ENCODE assay signal across 1 cellular context in genomic region chr20:47358672-47359532, GRCh38.
TF ChIP-seq lines count a peak whose summit lies in the region.

No MANE protein-coding gene starts in this region.

TF ChIP-seq in HEK293, 187 proteins besides CTCF, POLR2A, EP300 and RAD21 (continued from another document and continues in another):
- peak; percentile 73 for TF ChIP-seq ZSCAN30 (tag by site-specific recombination; IDR thresholded peaks at IDR 0.05)
- TF ChIP-seq ZNF830 (tag by site-specific recombination; IDR thresholded peaks at IDR 0.05; ENCODE audit: low read depth), result no peak
- TF ChIP-seq ZNF148 (tag by site-specific recombination; IDR thresholded peaks at IDR 0.05; ENCODE audit: borderline replicate concordance), result no peak
- TF ChIP-seq, protein P1, sequence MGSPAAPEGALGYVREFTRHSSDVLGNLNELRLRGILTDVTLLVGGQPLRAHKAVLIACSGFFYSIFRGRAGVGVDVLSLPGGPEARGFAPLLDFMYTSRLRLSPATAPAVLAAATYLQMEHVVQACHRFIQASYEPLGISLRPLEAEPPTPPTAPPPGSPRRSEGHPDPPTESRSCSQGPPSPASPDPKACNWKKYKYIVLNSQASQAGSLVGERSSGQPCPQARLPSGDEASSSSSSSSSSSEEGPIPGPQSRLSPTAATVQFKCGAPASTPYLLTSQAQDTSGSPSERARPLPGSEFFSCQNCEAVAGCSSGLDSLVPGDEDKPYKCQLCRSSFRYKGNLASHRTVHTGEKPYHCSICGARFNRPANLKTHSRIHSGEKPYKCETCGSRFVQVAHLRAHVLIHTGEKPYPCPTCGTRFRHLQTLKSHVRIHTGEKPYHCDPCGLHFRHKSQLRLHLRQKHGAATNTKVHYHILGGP (tag by site-specific recombination; IDR thresholded peaks at IDR 0.05), result no peak
- TF ChIP-seq ZNF701 (tag by site-specific recombination; IDR thresholded peaks at IDR 0.05), result no peak
- no peak for TF ChIP-seq ZNF221 (tag by site-specific recombination; IDR thresholded peaks at IDR 0.05; ENCODE audit: borderline replicate concordance)
- peak; percentile 27; the same call in 1 of the 2 replicates for TF ChIP-seq SP2 (tag by site-specific recombination; IDR thresholded peaks at IDR 0.05)
- no peak for TF ChIP-seq KLF10 (tag by site-specific recombination; IDR thresholded peaks at IDR 0.05)
- TF ChIP-seq, protein P2, sequence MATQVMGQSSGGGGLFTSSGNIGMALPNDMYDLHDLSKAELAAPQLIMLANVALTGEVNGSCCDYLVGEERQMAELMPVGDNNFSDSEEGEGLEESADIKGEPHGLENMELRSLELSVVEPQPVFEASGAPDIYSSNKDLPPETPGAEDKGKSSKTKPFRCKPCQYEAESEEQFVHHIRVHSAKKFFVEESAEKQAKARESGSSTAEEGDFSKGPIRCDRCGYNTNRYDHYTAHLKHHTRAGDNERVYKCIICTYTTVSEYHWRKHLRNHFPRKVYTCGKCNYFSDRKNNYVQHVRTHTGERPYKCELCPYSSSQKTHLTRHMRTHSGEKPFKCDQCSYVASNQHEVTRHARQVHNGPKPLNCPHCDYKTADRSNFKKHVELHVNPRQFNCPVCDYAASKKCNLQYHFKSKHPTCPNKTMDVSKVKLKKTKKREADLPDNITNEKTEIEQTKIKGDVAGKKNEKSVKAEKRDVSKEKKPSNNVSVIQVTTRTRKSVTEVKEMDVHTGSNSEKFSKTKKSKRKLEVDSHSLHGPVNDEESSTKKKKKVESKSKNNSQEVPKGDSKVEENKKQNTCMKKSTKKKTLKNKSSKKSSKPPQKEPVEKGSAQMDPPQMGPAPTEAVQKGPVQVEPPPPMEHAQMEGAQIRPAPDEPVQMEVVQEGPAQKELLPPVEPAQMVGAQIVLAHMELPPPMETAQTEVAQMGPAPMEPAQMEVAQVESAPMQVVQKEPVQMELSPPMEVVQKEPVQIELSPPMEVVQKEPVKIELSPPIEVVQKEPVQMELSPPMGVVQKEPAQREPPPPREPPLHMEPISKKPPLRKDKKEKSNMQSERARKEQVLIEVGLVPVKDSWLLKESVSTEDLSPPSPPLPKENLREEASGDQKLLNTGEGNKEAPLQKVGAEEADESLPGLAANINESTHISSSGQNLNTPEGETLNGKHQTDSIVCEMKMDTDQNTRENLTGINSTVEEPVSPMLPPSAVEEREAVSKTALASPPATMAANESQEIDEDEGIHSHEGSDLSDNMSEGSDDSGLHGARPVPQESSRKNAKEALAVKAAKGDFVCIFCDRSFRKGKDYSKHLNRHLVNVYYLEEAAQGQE (tag by site-specific recombination; IDR thresholded peaks at IDR 0.05), result peak; percentile 70
- TF ChIP-seq ZNF24 (tag by site-specific recombination; IDR thresholded peaks at IDR 0.05), result peak; percentile 79
- TF ChIP-seq SP7 (tag by site-specific recombination; IDR thresholded peaks at IDR 0.05), result 0 out of 2 replicates have a peak, but pooled peaks have one; percentile 48
- TF ChIP-seq ZFP37 (tag by site-specific recombination; IDR thresholded peaks at IDR 0.05), result no peak
- peak; percentile 55 for TF ChIP-seq ZNF335 (tag by site-specific recombination; conservative IDR thresholded peaks at IDR 0.05)
- TF ChIP-seq ZNF707 (tag by site-specific recombination; IDR thresholded peaks at IDR 0.05), result no peak
- no peak for TF ChIP-seq ZNF768 (tag by site-specific recombination; IDR thresholded peaks at IDR 0.05)
- TF ChIP-seq ZNF366 (tag by site-specific recombination; conservative IDR thresholded peaks at IDR 0.05), result peak; percentile 60; the same call in 1 of the 2 replicates
- TF ChIP-seq SALL2 (tag by site-specific recombination; IDR thresholded peaks at IDR 0.05; ENCODE audit: borderline replicate concordance), result no peak
- no peak for TF ChIP-seq ZBTB11 (tag by site-specific recombination; conservative IDR thresholded peaks at IDR 0.05; ENCODE audit: low read depth)
- TF ChIP-seq YY2 (tag by site-specific recombination; IDR thresholded peaks at IDR 0.05), result no peak
- TF ChIP-seq ZNF529 (tag by site-specific recombination; IDR thresholded peaks at IDR 0.05; ENCODE audit: insufficient replicate concordance), result no peak
- TF ChIP-seq, protein P3, sequence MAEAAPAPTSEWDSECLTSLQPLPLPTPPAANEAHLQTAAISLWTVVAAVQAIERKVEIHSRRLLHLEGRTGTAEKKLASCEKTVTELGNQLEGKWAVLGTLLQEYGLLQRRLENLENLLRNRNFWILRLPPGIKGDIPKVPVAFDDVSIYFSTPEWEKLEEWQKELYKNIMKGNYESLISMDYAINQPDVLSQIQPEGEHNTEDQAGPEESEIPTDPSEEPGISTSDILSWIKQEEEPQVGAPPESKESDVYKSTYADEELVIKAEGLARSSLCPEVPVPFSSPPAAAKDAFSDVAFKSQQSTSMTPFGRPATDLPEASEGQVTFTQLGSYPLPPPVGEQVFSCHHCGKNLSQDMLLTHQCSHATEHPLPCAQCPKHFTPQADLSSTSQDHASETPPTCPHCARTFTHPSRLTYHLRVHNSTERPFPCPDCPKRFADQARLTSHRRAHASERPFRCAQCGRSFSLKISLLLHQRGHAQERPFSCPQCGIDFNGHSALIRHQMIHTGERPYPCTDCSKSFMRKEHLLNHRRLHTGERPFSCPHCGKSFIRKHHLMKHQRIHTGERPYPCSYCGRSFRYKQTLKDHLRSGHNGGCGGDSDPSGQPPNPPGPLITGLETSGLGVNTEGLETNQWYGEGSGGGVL (tag by site-specific recombination; IDR thresholded peaks at IDR 0.05), result peak; percentile 53; the same call in 1 of the 2 replicates
- peak; percentile 74 for TF ChIP-seq SCRT1 (tag by site-specific recombination; IDR thresholded peaks at IDR 0.05; ENCODE audit: borderline replicate concordance)
- no peak for TF ChIP-seq ZNF350 (tag by site-specific recombination; IDR thresholded peaks at IDR 0.05)
- no peak for TF ChIP-seq PRDM1 (tag by site-specific recombination; IDR thresholded peaks at IDR 0.05)
- TF ChIP-seq, protein P4, sequence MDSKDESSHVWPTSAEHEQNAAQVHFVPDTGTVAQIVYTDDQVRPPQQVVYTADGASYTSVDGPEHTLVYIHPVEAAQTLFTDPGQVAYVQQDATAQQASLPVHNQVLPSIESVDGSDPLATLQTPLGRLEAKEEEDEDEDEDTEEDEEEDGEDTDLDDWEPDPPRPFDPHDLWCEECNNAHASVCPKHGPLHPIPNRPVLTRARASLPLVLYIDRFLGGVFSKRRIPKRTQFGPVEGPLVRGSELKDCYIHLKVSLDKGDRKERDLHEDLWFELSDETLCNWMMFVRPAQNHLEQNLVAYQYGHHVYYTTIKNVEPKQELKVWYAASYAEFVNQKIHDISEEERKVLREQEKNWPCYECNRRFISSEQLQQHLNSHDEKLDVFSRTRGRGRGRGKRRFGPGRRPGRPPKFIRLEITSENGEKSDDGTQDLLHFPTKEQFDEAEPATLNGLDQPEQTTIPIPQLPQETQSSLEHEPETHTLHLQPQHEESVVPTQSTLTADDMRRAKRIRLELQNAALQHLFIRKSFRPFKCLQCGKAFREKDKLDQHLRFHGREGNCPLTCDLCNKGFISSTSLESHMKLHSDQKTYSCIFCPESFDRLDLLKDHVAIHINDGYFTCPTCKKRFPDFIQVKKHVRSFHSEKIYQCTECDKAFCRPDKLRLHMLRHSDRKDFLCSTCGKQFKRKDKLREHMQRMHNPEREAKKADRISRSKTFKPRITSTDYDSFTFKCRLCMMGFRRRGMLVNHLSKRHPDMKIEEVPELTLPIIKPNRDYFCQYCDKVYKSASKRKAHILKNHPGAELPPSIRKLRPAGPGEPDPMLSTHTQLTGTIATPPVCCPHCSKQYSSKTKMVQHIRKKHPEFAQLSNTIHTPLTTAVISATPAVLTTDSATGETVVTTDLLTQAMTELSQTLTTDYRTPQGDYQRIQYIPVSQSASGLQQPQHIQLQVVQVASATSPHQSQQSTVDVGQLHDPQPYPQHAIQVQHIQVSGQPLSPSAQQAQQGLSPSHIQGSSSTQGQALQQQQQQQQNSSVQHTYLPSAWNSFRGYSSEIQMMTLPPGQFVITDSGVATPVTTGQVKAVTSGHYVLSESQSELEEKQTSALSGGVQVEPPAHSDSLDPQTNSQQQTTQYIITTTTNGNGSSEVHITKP (tag by site-specific recombination; IDR thresholded peaks at IDR 0.05), result peak; percentile 75
- no peak for TF ChIP-seq ZNF677 (tag by site-specific recombination; IDR thresholded peaks at IDR 0.05)
- TF ChIP-seq KLF7 (tag by site-specific recombination; IDR thresholded peaks at IDR 0.05; ENCODE audit: borderline replicate concordance), result no peak; the same call in 1 of the 2 replicates
- TF ChIP-seq SETDB1 (IDR thresholded peaks at IDR 0.05; ENCODE audit: insufficient read length, low read length), result no peak
- no peak for TF ChIP-seq ZNF654 (tag by site-specific recombination; IDR thresholded peaks at IDR 0.05; ENCODE audit: low read depth)
- TF ChIP-seq ZNF362 (tag by site-specific recombination; IDR thresholded peaks at IDR 0.05), result no peak
- TF ChIP-seq ZNF138 (tag by site-specific recombination; IDR thresholded peaks at IDR 0.05; ENCODE audit: borderline replicate concordance), result no peak
- TF ChIP-seq ZNF114 (tag by site-specific recombination; IDR thresholded peaks at IDR 0.05), result no peak
- TF ChIP-seq IKZF3 (tag by site-specific recombination; IDR thresholded peaks at IDR 0.05), result 0 out of 2 replicates have a peak, but pooled peaks have one; percentile 57
- TF ChIP-seq ZNF548 (tag by site-specific recombination; IDR thresholded peaks at IDR 0.05), result no peak
- TF ChIP-seq ZFHX2 (tag by site-specific recombination; conservative IDR thresholded peaks at IDR 0.05), result peak; percentile 81
- TF ChIP-seq GLIS1 (tag by site-specific recombination; IDR thresholded peaks at IDR 0.05), result peak; percentile 80
- TF ChIP-seq ZNF837 (tag by site-specific recombination; IDR thresholded peaks at IDR 0.05), result no peak
- no peak for TF ChIP-seq ZNF473 (tag by site-specific recombination; IDR thresholded peaks at IDR 0.05)
- TF ChIP-seq EGR2 (tag by site-specific recombination; IDR thresholded peaks at IDR 0.05; ENCODE audit: low read depth), result peak; percentile 75
- no peak for TF ChIP-seq ZNF423 (tag by site-specific recombination; IDR thresholded peaks at IDR 0.05)
- no peak for TF ChIP-seq RBAK (tag by site-specific recombination; IDR thresholded peaks at IDR 0.05)
- no peak for TF ChIP-seq ZFP69B (tag by site-specific recombination; IDR thresholded peaks at IDR 0.05)
- TF ChIP-seq KLF8 (tag by site-specific recombination; IDR thresholded peaks at IDR 0.05), result peak; percentile 50
- no peak for TF ChIP-seq ZNF112 (tag by site-specific recombination; IDR thresholded peaks at IDR 0.05)
- peak; percentile 22; the same call in 1 of the 2 replicates for TF ChIP-seq ZNF76 (tag by site-specific recombination; IDR thresholded peaks at IDR 0.05; ENCODE audit: borderline replicate concordance, low read depth)
- 0 out of 2 replicates have a peak, but pooled peaks have one; percentile 12 for TF ChIP-seq ZNF394 (tag by site-specific recombination; IDR thresholded peaks at IDR 0.05; ENCODE audit: borderline replicate concordance)
- no peak for TF ChIP-seq ZNF23 (tag by site-specific recombination; IDR thresholded peaks at IDR 0.05; ENCODE audit: borderline replicate concordance)
